Comparison of ENCODE assay signal across 35 cellular contexts in genomic region chr5:36792560-36793180, GRCh38.
"Had no signal": no experiment of that assay in that cellular context is flagged by ENCODE, and none has a peak within 500 bp of the region (broad histone marks: within the 10 kb centered on the region; RNA-seq: fewer than 3 reads in every experiment).

No MANE protein-coding gene starts in this region.

- H3K4me1 Mint-ChIP-seq: activated CD4-positive, alpha-beta T cell treated with anti-CD3 and anti-CD28 coated beads for 36 hours; activated CD4-positive, alpha-beta T cell treated with anti-CD3 and anti-CD28 coated beads, Interleukin-2, amount 10 ng/mL, durations not matched to agents 7 days and 5 days; brain had no signal

- H3K9me3 ChIP-seq: adrenal gland, SJCRH30, SK-N-SH had no signal

- DNase-seq: activated CD4-positive, alpha-beta T cell treated with anti-CD3 and anti-CD28 coated beads for 36 hours; activated CD4-positive, alpha-beta T cell treated with anti-CD3 and anti-CD28 coated beads, Interleukin-2, amount 10 ng/mL, durations not matched to agents 7 days and 5 days; activated CD4-positive, alpha-beta T cell treated with anti-CD3 and anti-CD28 coated beads, Interleukin-2, amount 50 U/mL, for 48 hours; activated CD8-positive, alpha-beta memory T cell treated with anti-CD3 and anti-CD28 coated beads, Interleukin-2, amount 50 U/mL, for 4 hours; activated gamma-delta T cell treated with Interleukin-2 at 50 U/mL for 16 hours; activated naive CD4-positive, alpha-beta T cell treated with anti-CD3 and anti-CD28 coated beads for 36 hours; activated T-cell treated with anti-CD3 and anti-CD28 coated beads for 4 hours; activated T-cell treated with anti-CD3 and anti-CD28 coated beads, Interleukin-2, amount 50 U/mL, for 4 hours; adrenal gland; caudate nucleus; cerebellar nuclear complex; MM.1S; MV-4-11; NCI-H1092; NCI-H1436 treated with DMSO at 0.1 percent for 48 hours; NCI-H1694 treated with DMSO at 0.1 percent for 48 hours; NCI-H2029; NCI-H2107; NCI-H2171; NCI-H510A; NCI-H526; NCI-H774; SHP77; SJCRH30; SK-N-SH had no signal

- H3K27me3 ChIP-seq: adrenal gland, SJCRH30 had no signal

- H3K27ac ChIP-seq: adrenal gland, KMS-11, SJCRH30 had no signal

- H3K36me3 Mint-ChIP-seq: activated naive CD4-positive, alpha-beta T cell treated with anti-CD3 and anti-CD28 coated beads, Interleukin-2, amount 50 U/mL, for 72 hours; brain had no signal

- H3K4me3 Mint-ChIP-seq: activated CD4-positive, alpha-beta T cell treated with anti-CD3 and anti-CD28 coated beads for 36 hours; activated CD4-positive, alpha-beta T cell treated with anti-CD3 and anti-CD28 coated beads, Interleukin-2, amount 10 ng/mL, durations not matched to agents 7 days and 5 days; activated naive CD4-positive, alpha-beta T cell treated with anti-CD3 and anti-CD28 coated beads for 36 hours; activated T-cell treated with anti-CD3 and anti-CD28 coated beads, Interleukin-2, amount 50 U/mL, for 4 hours; activated T-helper 1 cell treated with anti-CD3 and anti-CD28 coated beads, Interleukin-12 subunit alpha, Interleukin-12 subunit beta, Interleukin-2, Interleukin-4 antibody, amounts not matched to agents 30 ng/mL and 10 ng/mL and 1 ng/mL, durations not matched to agents 14 hours and 24 hours and 36 hours; brain; T-helper 1 cell treated with Interleukin-12 subunit alpha and Interleukin-12 subunit beta and Interleukin-4 antibody, amounts not matched to agents 30 μg/mL and 1 μg/mL, for 36 hours; T-helper 2 cell treated with Interferon-gamma antibody and Interleukin-4, amounts not matched to agents 5 μg/mL and 100 μg/mL, for 36 hours had no signal

- H3K4me1 ChIP-seq: adrenal gland, SJCRH30 had no signal

- FAIRE-seq: bronchial epithelial cell, TTC549 had no signal

- H3K27me3 Mint-ChIP-seq: activated CD4-positive, alpha-beta T cell treated with anti-CD3 and anti-CD28 coated beads for 36 hours; activated CD4-positive, alpha-beta T cell treated with anti-CD3 and anti-CD28 coated beads, Interleukin-2, amount 10 ng/mL, durations not matched to agents 7 days and 5 days had no signal

- H3K4me2 ChIP-seq: KMS-11, SK-N-SH had no signal

- H3K9me3 Mint-ChIP-seq: activated CD4-positive, alpha-beta T cell treated with anti-CD3 and anti-CD28 coated beads, Interleukin-2, amount 10 ng/mL, durations not matched to agents 7 days and 5 days; activated naive CD4-positive, alpha-beta T cell treated with anti-CD3 and anti-CD28 coated beads for 36 hours; activated naive CD4-positive, alpha-beta T cell treated with anti-CD3 and anti-CD28 coated beads, Interleukin-2, amount 50 U/mL, for 72 hours; activated T-cell treated with anti-CD3 and anti-CD28 coated beads, Interleukin-2, amount 50 U/mL, for 4 hours; activated T-helper 1 cell treated with anti-CD3 and anti-CD28 coated beads, Interleukin-12 subunit alpha, Interleukin-12 subunit beta, Interleukin-2, Interleukin-4 antibody, amounts not matched to agents 30 ng/mL and 10 ng/mL and 1 ng/mL, durations not matched to agents 14 hours and 24 hours and 36 hours; brain; T-helper 1 cell treated with Interleukin-12 subunit alpha and Interleukin-12 subunit beta and Interleukin-4 antibody, amounts not matched to agents 30 μg/mL and 1 μg/mL, for 36 hours; T-helper 2 cell treated with Interferon-gamma antibody and Interleukin-4, amounts not matched to agents 5 μg/mL and 100 μg/mL, for 36 hours had no signal

- ATAC-seq: activated CD4-positive, alpha-beta T cell treated with anti-CD3 and anti-CD28 coated beads for 36 hours; activated CD4-positive, CD25-positive, alpha-beta regulatory T cell treated with anti-CD3 and anti-CD28 coated beads, Interleukin-2, amount 50 U/mL, for 24 hours; activated naive CD4-positive, alpha-beta T cell treated with anti-CD3 and anti-CD28 coated beads, Interleukin-2, amount 50 U/mL, for 72 hours; activated T-cell treated with anti-CD3 and anti-CD28 coated beads, Interleukin-2, amount 50 U/mL, for 4 hours; Panc1 had no signal

- H3K36me3 ChIP-seq: adrenal gland, SJCRH30 had no signal

- H3K9ac ChIP-seq: KMS-11, SK-N-SH had no signal

- H3K27ac Mint-ChIP-seq: activated CD4-positive, alpha-beta T cell treated with anti-CD3 and anti-CD28 coated beads for 36 hours; activated CD4-positive, alpha-beta T cell treated with anti-CD3 and anti-CD28 coated beads, Interleukin-2, amount 10 ng/mL, durations not matched to agents 7 days and 5 days; activated naive CD4-positive, alpha-beta T cell treated with anti-CD3 and anti-CD28 coated beads for 36 hours; activated naive CD4-positive, alpha-beta T cell treated with anti-CD3 and anti-CD28 coated beads, Interleukin-2, amount 50 U/mL, for 72 hours; activated T-helper 1 cell treated with anti-CD3 and anti-CD28 coated beads, Interleukin-12 subunit alpha, Interleukin-12 subunit beta, Interleukin-2, Interleukin-4 antibody, amounts not matched to agents 30 ng/mL and 10 ng/mL and 1 ng/mL, durations not matched to agents 14 hours and 24 hours and 36 hours; brain; T-helper 1 cell treated with Interleukin-12 subunit alpha and Interleukin-12 subunit beta and Interleukin-4 antibody, amounts not matched to agents 30 μg/mL and 1 μg/mL, for 36 hours; T-helper 2 cell treated with Interferon-gamma antibody and Interleukin-4, amounts not matched to agents 5 μg/mL and 100 μg/mL, for 36 hours had no signal

- H3K4me3 ChIP-seq: adrenal gland, SJCRH30 had no signal
